In the genomic region with DNA sequence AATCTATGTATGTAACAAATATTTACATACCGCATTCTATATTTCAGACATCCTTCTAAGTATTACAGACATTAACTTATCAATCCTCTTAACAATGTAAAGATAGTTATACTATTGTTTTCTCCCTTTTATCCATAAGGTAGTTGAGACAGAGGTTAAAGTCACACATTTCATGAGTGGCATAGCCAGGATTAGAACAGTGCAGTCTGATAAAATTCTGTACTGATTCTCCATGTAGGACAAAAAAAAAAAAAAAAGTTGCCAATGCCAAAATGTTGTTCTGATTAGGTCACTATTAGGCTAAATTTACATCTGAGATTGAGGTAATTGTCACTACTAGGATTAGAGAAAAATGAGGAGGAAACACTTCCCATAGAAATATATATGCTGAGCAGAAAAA, we compare ENCODE assay signal across 5 cellular contexts.
"Had no signal": no experiment of that assay in that cellular context is flagged by ENCODE, and none has a peak within 500 bp of the region (broad histone marks: within the 10 kb centered on the region; RNA-seq: fewer than 3 reads in every experiment).

No MANE protein-coding gene starts in this region.

- DNase-seq: GOT3, H7, IMR-90 had no signal

- H3K36me3 ChIP-seq: HAP-1 had no signal

- H3K4me3 ChIP-seq: HAP-1 had no signal

- ATAC-seq: HCT116 had no signal

- H3K4me1 ChIP-seq: HAP-1 had no signal

- H3K9me3 ChIP-seq: HAP-1 had no signal
